ENCODE assay signal across 7 cellular contexts in genomic region chr17:44655983-44656700, GRCh38. TPM values are rescaled to one million over a fixed set of nuclear protein-coding genes. Genes with fewer than 3 reads are reported as not detected.
DNase-seq lines count a peak whose midpoint lies in the region; ATAC-seq and TF ChIP-seq lines count a peak whose summit lies in the region.

Gene MEIOC, plus strand, starts transcription at chr17:44656468. Its CDS starts 146 bp downstream, at chr17:44656614.

- peak within 1 kb of the TSS; percentile 64 for H3K4me3 Mint-ChIP-seq in GM23338

- DNase-seq in GM23338 (ENCODE audit: low spot score) = peak; percentile 94
- peak; percentile 98 for DNase-seq in NCI-H82 (lab: John Stamatoyannopoulos, UW)
- peak; percentile 9 for DNase-seq in amniotic epithelial cell (ENCODE audit: low read depth)
- DNase-seq in myocyte (ENCODE audit: low read depth) = peak; percentile 5
- peak in 1 of 2 donors; percentile 75 for DNase-seq in upper lobe of left lung
- no peak for DNase-seq in mesenteric fat pad (ENCODE audit: low spot score)

- H3K36me3 Mint-ChIP-seq in GM23338 (ENCODE audit: low read depth) = peaks cover 8% of the 10 kb centered on the region

- H3K27me3 ChIP-seq in GM23338 (ENCODE audit: insufficient read depth) = peaks cover 62% of the 10 kb centered on the region
- H3K27me3 ChIP-seq in upper lobe of left lung = peaks cover 1 to 21% (median 16%) of the 10 kb centered on the region in 4 donors

- peak; percentile 19 to 35; a peak in 3 of 4 replicates for TF ChIP-seq CTCF in GM23338 (conservative IDR thresholded peaks at IDR 0.05; ENCODE audit: low read depth in 2 of 2)
- TF ChIP-seq CTCF in upper lobe of left lung (IDR thresholded peaks at IDR 0.05) = no peak

- 0 out of 3 replicates have a peak, but pooled peaks cover 3% of the 10 kb centered on the region for H3K4me1 Mint-ChIP-seq in GM23338

- peak within 1 kb of the TSS; percentile 61 for H2AFZ ChIP-seq in GM23338

- no peaks in the 10 kb centered on the region for H3K9me2 ChIP-seq in GM23338 (ENCODE audit: insufficient read depth)

- H3K36me3 ChIP-seq in GM23338 (ENCODE audit: insufficient read depth) = no peaks in the 10 kb centered on the region
- no peaks in the 10 kb centered on the region for H3K36me3 ChIP-seq in upper lobe of left lung

- H3K4me3 ChIP-seq in GM23338 (peak within 1 kb of the TSS; percentile 59), upper lobe of left lung (peak within 1 kb of the TSS in 3 of 4 donors; percentile 8 to 30 (median 15))

- ATAC-seq in GM23338 (peak; percentile 92), upper lobe of left lung (ENCODE audit: low FRiP score in 2 of 2) (peak in 1 of 2 donors; percentile 22), GM21367 (IDR thresholded peaks at IDR 0.05; ENCODE audit: unreplicated experiment) (no peak)

- H3K27ac ChIP-seq in GM23338 (ENCODE audit: low read depth) (no peak within 1 kb of the TSS), upper lobe of left lung (no peak within 1 kb of the TSS)

- no peak for TF ChIP-seq POLR2A in upper lobe of left lung (IDR thresholded peaks at IDR 0.05)

- H3K4me1 ChIP-seq in GM23338 (ENCODE audit: insufficient read depth) = no peaks in the 10 kb centered on the region
- H3K4me1 ChIP-seq in upper lobe of left lung = peaks cover 3 to 14% (median 9%) of the 10 kb centered on the region in 4 donors

- peaks cover 0 to 4% (median 0%) of the 10 kb centered on the region in 4 donors for H3K9me3 ChIP-seq in upper lobe of left lung

- H3K27ac Mint-ChIP-seq in GM23338 = no peak within 1 kb of the TSS

- 0 out of 2 replicates have a peak, but pooled peaks cover 3% of the 10 kb centered on the region for H3F3A ChIP-seq in GM23338 (replicated peaks; ENCODE audit: low read depth)

- peak within 1 kb of the TSS; percentile 74 for H3K4me2 ChIP-seq in GM23338

- peaks cover 35% of the 10 kb centered on the region for H3K27me3 Mint-ChIP-seq in GM23338 (ENCODE audit: insufficient read depth, low read depth, poor library complexity)

- no peaks in the 10 kb centered on the region for H4K20me1 ChIP-seq in GM23338 (replicated peaks; ENCODE audit: insufficient read depth)

- no peaks in the 10 kb centered on the region for H3K79me2 ChIP-seq in GM23338 (replicated peaks; ENCODE audit: insufficient read depth)

- H3K9me3 Mint-ChIP-seq in GM23338 = peaks cover 18% of the 10 kb centered on the region; the same call in 2 of the 3 replicates

- no peak for TF ChIP-seq EP300 in upper lobe of left lung (IDR thresholded peaks at IDR 0.05)

- WGBS in upper lobe of left lung, 2 donors = 17 to 27% methylated on average over 13 to 17 of the region's 57 CpGs

TF ChIP-seq in GM23338, 12 proteins besides CTCF, POLR2A, EP300 and RAD21:
- no peak for TF ChIP-seq JUNB (IDR thresholded peaks at IDR 0.05; ENCODE audit: unreplicated experiment)
- no peak for TF ChIP-seq ZNF462 (CRISPR knock-in tag; IDR thresholded peaks at IDR 0.05)
- no peak for TF ChIP-seq ZNF331 (CRISPR knock-in tag; IDR thresholded peaks at IDR 0.05; ENCODE audit: low read depth)
- no peak for TF ChIP-seq ZNF114 (CRISPR knock-in tag; IDR thresholded peaks at IDR 0.05)
- TF ChIP-seq CREB1 (CRISPR knock-in tag; IDR thresholded peaks at IDR 0.05; ENCODE audit: low read depth) = 0 out of 2 replicates have a peak, but pooled peaks have one; percentile 33
- TF ChIP-seq EZH2phosphoT487 (IDR thresholded peaks at IDR 0.05; ENCODE audit: unreplicated experiment) = no peak
- TF ChIP-seq NANOG (IDR thresholded peaks at IDR 0.05; ENCODE audit: borderline replicate concordance) = no peak
- TF ChIP-seq STAT1 (IDR thresholded peaks at IDR 0.05; ENCODE audit: unreplicated experiment) = no peak
- no peak for TF ChIP-seq EZH2 (IDR thresholded peaks at IDR 0.05; ENCODE audit: low read depth, unreplicated experiment)
- peak; percentile 56 for TF ChIP-seq POLR2AphosphoS5 (IDR thresholded peaks at IDR 0.05; ENCODE audit: low read depth)
- TF ChIP-seq REST (IDR thresholded peaks at IDR 0.05; ENCODE audit: unreplicated experiment) = no peak
TF ChIP-seq in GM23338: peak in this region for 2.

RNA-seq across cellular contexts. Expression of gene MEIOC, which starts in this region (rescaled TPM):
- total RNA-seq in GM23338 (2014; rRNA removed; shearing (Covaris generic)) = 17.2 and 23.8 TPM in 2 replicates
- 2.1 and 3.2 TPM in 2 replicates for polyA plus RNA-seq in GM23338 (2016; fragmentation: Nextera tagmentation; extraction: Ambion mirVana)
- total RNA-seq in myocyte (0.11 and 0.83 TPM in 2 replicates), upper lobe of left lung (under 1 TPM in 1 of 6 donors, not detected in 5; 0.17 TPM), mesenteric fat pad (not detected)
- 0.61 TPM for polyA plus RNA-seq in myocyte (2012)

Comparison
In these comparisons a context has a peak if more than half of its experiments do, and no peak if none do; other contexts are left out.
1. Peak in DNase-seq in myocyte; RNA of the gene not detected or under 1 TPM.
2. CTCF ChIP-seq: peak in GM23338 (2 of 2); none in upper lobe of left lung (0 of 6).